1 cellular context compared by ENCODE assay signal in the genomic region with DNA sequence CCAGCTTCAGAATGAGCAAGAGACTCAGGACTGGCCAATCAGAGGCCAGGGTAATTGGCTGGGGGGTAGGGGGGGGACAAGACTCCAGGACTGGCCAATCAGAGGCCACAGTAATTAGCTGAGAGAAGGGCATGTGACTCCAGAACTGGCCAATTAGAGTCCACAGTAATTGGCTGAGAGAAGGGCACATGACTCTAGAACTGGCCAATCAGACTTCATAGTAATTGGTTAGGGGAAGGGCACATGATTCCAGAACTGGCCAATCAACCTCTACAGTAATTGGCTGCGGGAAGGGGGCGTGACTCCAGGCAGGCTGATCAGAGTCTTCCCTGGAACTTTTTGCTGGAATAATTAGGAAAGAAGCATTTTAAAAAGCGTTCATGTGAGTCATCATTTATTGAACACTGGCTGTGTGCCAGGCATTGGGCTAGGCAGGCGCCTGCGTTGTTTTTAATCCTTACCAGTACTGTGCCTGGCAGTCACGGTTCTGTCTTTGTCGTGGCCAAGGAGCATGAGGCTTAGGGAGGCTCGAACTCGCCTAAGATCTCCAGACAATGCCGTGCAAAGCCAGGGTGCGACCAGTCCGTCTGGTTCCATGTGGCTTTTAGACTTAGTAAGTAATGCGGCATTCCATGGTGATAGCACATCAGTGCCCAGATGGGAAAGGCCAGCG.
TF ChIP-seq lines count a peak whose summit lies in the region.

No MANE protein-coding gene starts in this region.

TF ChIP-seq in A549, 52 proteins besides CTCF, POLR2A, EP300 and RAD21 (continued from another document):
- TF ChIP-seq BCL3 (IDR thresholded peaks at IDR 0.05): no peak
